ENCODE assay signal across 8 cellular contexts in the genomic region with DNA sequence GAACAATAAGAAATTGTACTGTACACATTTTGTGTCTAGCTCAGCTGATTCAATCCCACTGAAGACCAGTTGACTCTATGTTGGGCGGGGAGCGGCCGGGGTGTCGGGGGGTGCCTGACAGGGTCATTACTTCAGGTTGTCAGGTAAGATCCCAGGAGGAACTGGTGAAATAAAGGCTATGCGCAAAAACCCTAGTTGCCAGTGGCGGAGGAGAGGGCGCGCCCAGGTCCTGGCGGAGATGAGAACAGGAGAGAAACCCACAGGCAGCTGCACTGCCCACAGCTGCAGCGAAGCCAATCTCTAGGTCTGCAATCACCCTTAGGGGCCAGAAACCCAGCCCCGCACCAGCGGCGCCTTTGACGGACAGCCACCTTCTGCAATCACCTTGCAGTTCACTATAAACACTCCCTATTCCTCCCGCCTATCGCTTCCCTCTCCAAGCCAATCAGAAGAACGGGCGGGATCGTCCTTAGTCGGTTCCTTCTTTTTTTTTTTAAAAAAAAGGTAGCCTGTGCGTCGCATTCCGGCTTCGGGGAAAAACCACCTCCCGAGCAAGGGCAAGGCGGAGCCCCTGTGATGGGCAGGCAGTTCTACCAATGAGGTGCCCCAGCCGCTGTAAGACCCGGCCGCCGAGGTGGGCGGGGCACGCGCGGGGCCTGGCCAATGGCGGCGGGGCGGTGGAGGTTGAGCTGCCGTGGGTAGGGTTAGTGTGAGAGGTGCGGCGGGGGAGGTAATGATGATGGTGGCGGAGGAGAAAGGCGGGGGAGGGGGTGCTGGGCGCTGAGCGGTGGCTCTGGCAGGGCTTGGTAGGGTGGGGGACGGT. TPM values are rescaled to one million over a fixed set of nuclear protein-coding genes. Genes with fewer than 3 reads are reported as not detected.
DNase-seq lines count a peak whose midpoint lies in the region; ATAC-seq lines count a peak whose summit lies in the region.

A gene (plus strand): TSS at position 707 of the 823 bp plus-strand sequence. CDS start 1,479 bp downstream, outside the sequence.

- DNase-seq in DMS 273 treated with DMSO at 0.1 percent for 48 hours (lab: John Stamatoyannopoulos, UW) (peak; percentile 99), OCI-M2 (lab: John Stamatoyannopoulos, UW; ENCODE audit: unreplicated experiment) (peak; percentile 90), activated T-cell treated with anti-CD3 and anti-CD28 coated beads for 4 hours (peak; percentile 96), epidermal melanocyte (ENCODE audit: insufficient read length, low spot score) (peak; percentile 96), middle frontal gyrus (ENCODE audit: extremely low spot score, low spot score) (peak; percentile 95)
- DNase-seq in stimulated activated CD8-positive, alpha-beta memory T cell treated with anti-CD3 and anti-CD28 coated beads, Interleukin-2, amount 100 ng/mL, for 48 hours (ENCODE audit: low read depth in 2 of 2): peak; percentile 94 to 97

- no peaks in the 10 kb centered on the region for H3K27me3 Mint-ChIP-seq in IgD-negative memory B cell

- H3K9me3 Mint-ChIP-seq in IgD-negative memory B cell: no peaks in the 10 kb centered on the region

- peaks cover 17 to 30% (median 29%) of the 10 kb centered on the region in 3 donors for H3K4me1 Mint-ChIP-seq in IgD-negative memory B cell

- peak within 1 kb of the TSS; percentile 33 to 92 (median 79) for H3K27ac Mint-ChIP-seq in IgD-negative memory B cell

- ATAC-seq in GM21529 (IDR thresholded peaks at IDR 0.05; ENCODE audit: unreplicated experiment): peak; percentile 94

- H3K4me3 Mint-ChIP-seq in IgD-negative memory B cell: peak within 1 kb of the TSS; percentile 89 to 99 (median 96)

- H3K36me3 Mint-ChIP-seq in IgD-negative memory B cell: no peaks in the 10 kb centered on the region

RNA-seq across cellular contexts. Expression of the gene that starts here (rescaled TPM):
- polyA plus RNA-seq in IgD-negative memory B cell: 10.2 TPM

Comparison
In these comparisons a context has a peak if more than half of its experiments do, and no peak if none do; other contexts are left out.
1. Peak in every context shown above with its lines: DNase-seq and ATAC-seq.